In the genomic region with DNA sequence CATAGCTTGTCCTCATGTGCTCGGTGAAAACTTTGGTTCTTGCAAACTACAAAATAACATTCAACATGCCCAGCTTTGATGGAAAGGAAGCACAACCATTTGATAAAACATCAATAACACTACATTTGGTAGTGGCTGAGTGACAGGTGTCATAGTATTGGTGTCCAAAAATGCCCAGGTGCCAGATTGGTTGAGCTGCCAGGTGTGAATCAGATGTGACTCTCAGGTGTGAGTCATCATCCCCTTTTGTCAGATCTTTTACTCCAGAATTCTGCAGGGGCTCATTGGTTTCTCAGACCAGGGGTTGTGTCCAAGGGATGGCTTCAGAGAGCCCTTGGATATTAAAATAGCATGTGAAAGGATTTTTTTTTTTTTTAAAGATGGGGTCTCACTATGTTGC, we compare ENCODE assay signal across 1 cellular context.
TF ChIP-seq lines count a peak whose summit lies in the region.

No MANE protein-coding gene starts in this region.

TF ChIP-seq in A549, 52 proteins besides CTCF, POLR2A, EP300 and RAD21:
- TF ChIP-seq, protein P1, sequence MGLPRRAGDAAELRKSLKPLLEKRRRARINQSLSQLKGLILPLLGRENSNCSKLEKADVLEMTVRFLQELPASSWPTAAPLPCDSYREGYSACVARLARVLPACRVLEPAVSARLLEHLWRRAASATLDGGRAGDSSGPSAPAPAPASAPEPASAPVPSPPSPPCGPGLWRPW (IDR thresholded peaks at IDR 0.05): no peak
- TF ChIP-seq FOSL2 (IDR thresholded peaks at IDR 0.05): no peak
- TF ChIP-seq FOSL2 (CRISPR knock-in tag; IDR thresholded peaks at IDR 0.05): 0 out of 2 replicates have a peak, but pooled peaks have one; percentile 14
- TF ChIP-seq FOSB (CRISPR knock-in tag; IDR thresholded peaks at IDR 0.05): no peak
- TF ChIP-seq ZC3H11A (IDR thresholded peaks at IDR 0.05): no peak
- TF ChIP-seq EHF (CRISPR knock-in tag; IDR thresholded peaks at IDR 0.05): no peak
- TF ChIP-seq TFCP2L1 (CRISPR knock-in tag; IDR thresholded peaks at IDR 0.05): no peak
